Comparison of ENCODE assay signal across 36 cellular contexts in the genomic region with DNA sequence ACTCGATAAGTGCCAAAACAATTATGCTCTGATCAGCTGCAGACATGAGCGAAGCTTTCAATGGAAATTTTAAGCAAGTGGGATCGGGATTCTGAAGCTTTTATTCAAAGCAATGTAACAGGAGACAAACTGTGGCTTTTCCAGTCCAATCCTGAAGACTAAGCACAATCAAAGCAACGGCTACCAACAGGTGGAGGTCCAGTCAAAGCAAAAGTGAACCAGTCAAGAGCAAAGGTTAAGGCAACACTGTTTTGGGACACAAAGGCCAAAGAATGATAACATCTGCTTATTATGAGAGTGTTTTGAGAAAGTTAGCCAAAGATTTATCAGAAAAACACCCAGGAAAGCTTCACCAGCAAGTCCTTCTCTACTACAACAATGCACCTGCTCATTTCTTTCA.
"Had no signal": no experiment of that assay in that cellular context is flagged by ENCODE, and none has a peak within 500 bp of the region (broad histone marks: within the 10 kb centered on the region; RNA-seq: fewer than 3 reads in every experiment).

No MANE protein-coding gene starts in this region.

- H3K4me3 Mint-ChIP-seq: activated naive CD4-positive, alpha-beta T cell treated with anti-CD3 and anti-CD28 coated beads, Interleukin-2, amount 10 ng/mL, durations not matched to agents 7 days and 5 days; activated naive CD8-positive, alpha-beta T cell treated with anti-CD3 and anti-CD28 coated beads, Interleukin-2, amount 10 ng/mL, durations not matched to agents 7 days and 5 days; activated T-helper 1 cell treated with anti-CD3 and anti-CD28 coated beads, Interleukin-12 subunit alpha, Interleukin-12 subunit beta, Interleukin-2, Interleukin-4 antibody, amounts not matched to agents 30 ng/mL and 10 ng/mL and 1 ng/mL, durations not matched to agents 14 hours and 24 hours and 36 hours; naive thymus-derived CD4-positive, alpha-beta T cell; stimulated activated memory B cell treated with anti-CD40 and anti-IgM and Interleukin-4, amounts not matched to agents 10 μg/mL and 1 μg/mL and 100 μg/mL, for 72 hours; stimulated activated naive CD8-positive, alpha-beta T cell treated with anti-CD3 and anti-CD28 coated beads, Interleukin-15, amount 100 ng/mL, for 72 hours; type B pancreatic cell had no signal

- FAIRE-seq: keratinocyte, TTC549 had no signal

- ATAC-seq: activated CD4-positive, CD25-positive, alpha-beta regulatory T cell treated with anti-CD3 and anti-CD28 coated beads, Interleukin-2, amount 50 U/mL, for 24 hours; gastroesophageal sphincter; left cardiac atrium; naive thymus-derived CD4-positive, alpha-beta T cell; sciatic nerve; stimulated activated memory B cell treated with anti-CD40 and anti-IgM and Interleukin-4, amounts not matched to agents 10 μg/mL and 1 μg/mL and 100 μg/mL, for 72 hours had no signal

- H3K4me1 Mint-ChIP-seq: activated naive CD4-positive, alpha-beta T cell treated with anti-CD3 and anti-CD28 coated beads, Interleukin-2, amount 10 ng/mL, durations not matched to agents 7 days and 5 days; stimulated activated memory B cell treated with anti-CD40 and anti-IgM and Interleukin-4, amounts not matched to agents 10 μg/mL and 1 μg/mL and 100 μg/mL, for 72 hours; stimulated activated naive CD8-positive, alpha-beta T cell treated with anti-CD3 and anti-CD28 coated beads, Interleukin-15, amount 100 ng/mL, for 72 hours had no signal

- H3K27me3 ChIP-seq: ascending aorta, brain microvascular endothelial cell, dorsolateral prefrontal cortex, gastroesophageal sphincter, hepatocyte, ovary, uterus had no signal

- H3K4me1 ChIP-seq: ascending aorta, gastroesophageal sphincter, uterus had no signal

- H3K79me2 ChIP-seq: hepatocyte had no signal

- H3K27me3 Mint-ChIP-seq: activated naive CD4-positive, alpha-beta T cell treated with anti-CD3 and anti-CD28 coated beads, Interleukin-2, amount 10 ng/mL, durations not matched to agents 7 days and 5 days; activated naive CD8-positive, alpha-beta T cell treated with anti-CD3 and anti-CD28 coated beads, Interleukin-2, amount 10 ng/mL, durations not matched to agents 7 days and 5 days; stimulated activated memory B cell treated with anti-CD40 and anti-IgM and Interleukin-4, amounts not matched to agents 10 μg/mL and 1 μg/mL and 100 μg/mL, for 72 hours; stimulated activated naive CD8-positive, alpha-beta T cell treated with anti-CD3 and anti-CD28 coated beads, Interleukin-15, amount 100 ng/mL, for 72 hours had no signal

- DNase-seq: activated CD4-positive, alpha-beta T cell treated with anti-CD3 and anti-CD28 coated beads for 48 hours; activated CD4-positive, alpha-beta T cell treated with anti-CD3 and anti-CD28 coated beads, Interleukin-2, amount 50 U/mL, for 48 hours; activated CD8-positive, alpha-beta memory T cell treated with anti-CD3 and anti-CD28 coated beads, Interleukin-2, amount 50 U/mL, for 4 hours; activated gamma-delta T cell; activated naive CD4-positive, alpha-beta T cell treated with anti-CD3 and anti-CD28 coated beads, Interleukin-2, amount 10 ng/mL, durations not matched to agents 7 days and 5 days; activated naive CD8-positive, alpha-beta T cell treated with anti-CD3 and anti-CD28 coated beads, Interleukin-2, amount 10 ng/mL, durations not matched to agents 7 days and 5 days; activated T-cell treated with anti-CD3 and anti-CD28 coated beads, Interleukin-2, amount 50 U/mL, for 1 hour; brain microvascular endothelial cell; dorsolateral prefrontal cortex; effector memory CD4-positive, alpha-beta T cell; left cardiac atrium; mammary epithelial cell; naive thymus-derived CD4-positive, alpha-beta T cell; ovary; retina; stimulated activated CD4-positive, alpha-beta T cell treated with anti-CD3 and anti-CD28 coated beads, Interleukin-1b, Interleukin-23, amount 100 ng/mL, for 48 hours; stimulated activated CD4-positive, alpha-beta T cell treated with anti-CD3 and anti-CD28 coated beads, Interleukin-4, amount 100 ng/mL, for 4 hours; stimulated activated CD8-positive, alpha-beta memory T cell treated with anti-CD3 and anti-CD28 coated beads, Interleukin-4, amount 100 ng/mL, for 48 hours; stimulated activated naive CD8-positive, alpha-beta T cell treated with anti-CD3 and anti-CD28 coated beads, Interleukin-15, amount 100 ng/mL, for 72 hours; substantia nigra; T-helper 9 cell; uterus; WERI-Rb-1 had no signal

- H3K27ac Mint-ChIP-seq: activated naive CD4-positive, alpha-beta T cell treated with anti-CD3 and anti-CD28 coated beads, Interleukin-2, amount 10 ng/mL, durations not matched to agents 7 days and 5 days; activated naive CD8-positive, alpha-beta T cell treated with anti-CD3 and anti-CD28 coated beads, Interleukin-2, amount 10 ng/mL, durations not matched to agents 7 days and 5 days; activated T-helper 1 cell treated with anti-CD3 and anti-CD28 coated beads, Interleukin-12 subunit alpha, Interleukin-12 subunit beta, Interleukin-2, Interleukin-4 antibody, amounts not matched to agents 30 ng/mL and 10 ng/mL and 1 ng/mL, durations not matched to agents 14 hours and 24 hours and 36 hours; naive thymus-derived CD4-positive, alpha-beta T cell; progenitor cell of endocrine pancreas; stimulated activated memory B cell treated with anti-CD40 and anti-IgM and Interleukin-4, amounts not matched to agents 10 μg/mL and 1 μg/mL and 100 μg/mL, for 72 hours; stimulated activated naive CD8-positive, alpha-beta T cell treated with anti-CD3 and anti-CD28 coated beads, Interleukin-15, amount 100 ng/mL, for 72 hours; type B pancreatic cell had no signal

- H3K36me3 ChIP-seq: ascending aorta, brain microvascular endothelial cell, gastroesophageal sphincter, ovary, uterus, WERI-Rb-1 had no signal

- H3K36me3 Mint-ChIP-seq: activated naive CD4-positive, alpha-beta T cell treated with anti-CD3 and anti-CD28 coated beads, Interleukin-2, amount 10 ng/mL, durations not matched to agents 7 days and 5 days; activated naive CD8-positive, alpha-beta T cell treated with anti-CD3 and anti-CD28 coated beads, Interleukin-2, amount 10 ng/mL, durations not matched to agents 7 days and 5 days; stimulated activated memory B cell treated with anti-CD40 and anti-IgM and Interleukin-4, amounts not matched to agents 10 μg/mL and 1 μg/mL and 100 μg/mL, for 72 hours had no signal

- H3K9me3 ChIP-seq: ascending aorta, ovary, uterus had no signal

- H3K4me2 ChIP-seq: hepatocyte, smooth muscle cell had no signal

- H3K27ac ChIP-seq: ascending aorta, brain microvascular endothelial cell, coronary artery, dorsolateral prefrontal cortex, gastroesophageal sphincter, hepatocyte, ovary, uterus, WERI-Rb-1 had no signal

- H3K4me3 ChIP-seq: ascending aorta, coronary artery, dorsolateral prefrontal cortex, gastroesophageal sphincter, hepatocyte, ovary, smooth muscle cell, uterus had no signal

- H2AFZ ChIP-seq: hepatocyte had no signal

- H3K9me3 Mint-ChIP-seq: activated T-helper 1 cell treated with anti-CD3 and anti-CD28 coated beads, Interleukin-12 subunit alpha, Interleukin-12 subunit beta, Interleukin-2, Interleukin-4 antibody, amounts not matched to agents 30 ng/mL and 10 ng/mL and 1 ng/mL, durations not matched to agents 14 hours and 24 hours and 36 hours had no signal
